In genomic region chr12:89538902-89539301, GRCh38 we compare ENCODE assay signal across 31 cellular contexts.
"Had no signal": no experiment of that assay in that cellular context is flagged by ENCODE, and none has a peak within 500 bp of the region (broad histone marks: within the 10 kb centered on the region; RNA-seq: fewer than 3 reads in every experiment).

No MANE protein-coding gene starts in this region.

- ATAC-seq: activated CD4-positive, alpha-beta T cell treated with anti-CD3 and anti-CD28 coated beads for 36 hours; activated CD4-positive, CD25-positive, alpha-beta regulatory T cell treated with anti-CD3 and anti-CD28 coated beads, Interleukin-2, amount 50 U/mL, for 24 hours; activated CD8-positive, alpha-beta T cell treated with anti-CD3 and anti-CD28 coated beads, Interleukin-2, amount 10 ng/mL, durations not matched to agents 7 days and 5 days; PC-3; WTC11 had no signal

- H3K4me1 ChIP-seq: ascending aorta had no signal

- H3K27me3 ChIP-seq: ascending aorta, cardiac muscle cell, Peyer's patch, SJSA1 had no signal

- H3K9me2 ChIP-seq: SK-N-SH had no signal

- DNase-seq: activated CD4-positive, alpha-beta T cell treated with anti-CD3 and anti-CD28 coated beads for 36 hours; activated CD4-positive, alpha-beta T cell treated with anti-CD3 and anti-CD28 coated beads, Interleukin-2, amount 10 ng/mL, durations not matched to agents 7 days and 5 days; activated CD4-positive, alpha-beta T cell treated with anti-CD3 and anti-CD28 coated beads, Interleukin-2, amount 50 U/mL, for 48 hours; activated CD8-positive, alpha-beta T cell treated with anti-CD3 and anti-CD28 coated beads, Interleukin-2, amount 10 ng/mL, durations not matched to agents 7 days and 5 days; activated gamma-delta T cell; activated naive CD4-positive, alpha-beta T cell treated with Interleukin-2 at 50 U/mL for 16 hours; activated naive CD8-positive, alpha-beta T cell treated with anti-CD3 and anti-CD28 coated beads, Interleukin-2, amount 10 ng/mL, durations not matched to agents 7 days and 5 days; activated T-cell treated with anti-CD3 and anti-CD28 coated beads, Interleukin-2, amount 50 U/mL, for 24 hours; amygdala; cerebellar nuclear complex; MM.1S; NCI-H1092; NCI-H1436 treated with DMSO at 0.1 percent for 48 hours; NCI-H1694 treated with DMSO at 0.1 percent for 48 hours; NCI-H2029; NCI-H2107; NCI-H510A; NCI-H526; NCI-H774; NK-92 treated with Interleukin-12 subunit alpha and Interleukin-12 subunit beta, amount 100 ng/mL, for 24 hours; PC-3; RPMI8226; SHP77 treated with DMSO at 0.1 percent for 48 hours; SK-N-SH had no signal

- H3K4me2 ChIP-seq: KMS-11, SK-N-SH had no signal

- H3K36me3 ChIP-seq: ascending aorta, cardiac muscle cell, Peyer's patch, SJSA1 had no signal

- H3K9ac ChIP-seq: KMS-11, SK-N-SH had no signal

- H3K4me3 ChIP-seq: ascending aorta, cardiac muscle cell, Peyer's patch, SJSA1 had no signal

- H3K27ac ChIP-seq: ascending aorta, cardiac muscle cell, KMS-11, SJSA1 had no signal

- H3K9me3 ChIP-seq: ascending aorta, Peyer's patch, SJSA1, SK-N-SH had no signal
